Comparison of ENCODE assay signal across 14 cellular contexts in the genomic region with DNA sequence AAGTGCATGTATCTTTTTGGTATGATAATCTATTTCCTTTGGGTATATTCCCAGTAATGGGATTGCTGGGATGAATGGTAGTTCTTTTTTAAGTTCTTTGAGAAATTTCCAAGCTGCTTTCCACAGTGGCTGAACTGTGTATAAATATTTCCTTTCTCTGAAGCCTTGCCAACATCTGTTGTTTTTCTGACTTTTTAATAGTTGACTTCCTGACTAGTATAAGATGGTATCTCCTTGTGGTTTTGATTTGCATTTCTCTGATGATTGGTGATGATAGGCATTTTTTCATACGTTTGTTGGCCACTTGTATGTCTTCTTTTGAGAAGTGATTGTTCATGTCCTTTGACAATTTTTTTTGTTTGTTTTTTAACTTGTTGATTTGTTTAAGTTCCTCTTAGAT.
DNase-seq lines count a peak whose midpoint lies in the region; TF ChIP-seq lines count a peak whose summit lies in the region.
"Had no signal": no experiment of that assay in that cellular context is flagged by ENCODE, and none has a peak within 500 bp of the region (broad histone marks: within the 10 kb centered on the region; RNA-seq: fewer than 3 reads in every experiment).

No MANE protein-coding gene starts in this region.

- H4K20me1 ChIP-seq in MM.1S (ENCODE audit: insufficient read depth, low read length), result no peaks in the 10 kb centered on the region

- H3K4me1 ChIP-seq in MM.1S (ENCODE audit: low read length) (no peaks in the 10 kb centered on the region), ascending aorta (no peaks in the 10 kb centered on the region), adrenal gland (replicated peaks in 1 of 2) (no peaks in the 10 kb centered on the region)
- H3K4me1 ChIP-seq: HAP-1 had no signal

- 18 to 27% (median 24%) methylated on average over 1 of the region's 1 CpG for WGBS in adrenal gland, 4 donors

- H3K79me2 ChIP-seq in MM.1S (ENCODE audit: low read length), result no peaks in the 10 kb centered on the region

- no peak for TF ChIP-seq POLR2A in adrenal gland (IDR thresholded peaks at IDR 0.05)

- H3K9ac ChIP-seq in MM.1S (ENCODE audit: low read length), result no peak overlapping the region

- intact Hi-C loops in ascending aorta (cut with DNase I) (no loop called here), adrenal gland (cut with DNase I) (no loop called here)

- H2AFZ ChIP-seq in MM.1S (ENCODE audit: low read length), result no peak overlapping the region

- no peak for TF ChIP-seq CTCF in MM.1S (IDR thresholded peaks at IDR 0.05; ENCODE audit: low read length)
- no peak for TF ChIP-seq CTCF in astrocyte of the cerebellum (IDR thresholded peaks at IDR 0.05; ENCODE audit: low read depth, low read length, missing control alignments)
- no peak for TF ChIP-seq CTCF in ascending aorta (IDR thresholded peaks at IDR 0.05)
- TF ChIP-seq CTCF in adrenal gland (IDR thresholded peaks at IDR 0.05), result no peak

- H3K27ac ChIP-seq in MM.1S (ENCODE audit: low read length), result peak overlapping the region; percentile 29; the same call in 1 of the 2 replicates
- no peak overlapping the region for H3K27ac ChIP-seq in ascending aorta
- H3K27ac ChIP-seq in adrenal gland, result no peak overlapping the region

- H3K36me3 ChIP-seq in MM.1S (replicated peaks; ENCODE audit: insufficient read depth, low read length) (no peaks in the 10 kb centered on the region), ascending aorta (no peaks in the 10 kb centered on the region), adrenal gland (replicated peaks in 1 of 2) (no peaks in the 10 kb centered on the region)
- H3K36me3 ChIP-seq: HAP-1 had no signal

- H3K4me2 ChIP-seq in MM.1S (ENCODE audit: low read depth, low read length), result no peak overlapping the region

- H3K9me3 ChIP-seq in MM.1S (replicated peaks; ENCODE audit: insufficient read depth, low read length) (no peaks in the 10 kb centered on the region), ascending aorta (no peaks in the 10 kb centered on the region), adrenal gland (replicated peaks in 1 of 3) (no peaks in the 10 kb centered on the region)
- H3K9me3 ChIP-seq: HAP-1 had no signal

- no peaks in the 10 kb centered on the region for H3F3A ChIP-seq in MM.1S (ENCODE audit: insufficient read depth, low read length)

- in situ Hi-C loops in astrocyte of the cerebellum (cut with HindIII; ENCODE audit: low sequenced_read_pairs), result no loop called here

- peak; percentile 63 for DNase-seq in HT1080 (ENCODE audit: low read depth)
- DNase-seq in MM.1S, result peak; percentile 59
- DNase-seq in astrocyte of the cerebellum (ENCODE audit: low read depth), result peak; percentile 47
- DNase-seq in non-pigmented ciliary epithelial cell (ENCODE audit: low read depth), result peak; percentile 1
- DNase-seq in ascending aorta (ENCODE audit: low spot score in 2 of 2), result no peak
- DNase-seq in adrenal gland, result no peak
- DNase-seq in AG20443 (ENCODE audit: low spot score), result no peak
- DNase-seq: NCI-H1417, NCI-H2081, NCI-H226, NCI-H526, T-helper 17 cell had no signal

- no peaks in the 10 kb centered on the region for H3K9me2 ChIP-seq in MM.1S (replicated peaks; ENCODE audit: insufficient read depth, low read length)

- no peak overlapping the region for H3K4me3 ChIP-seq in MM.1S (ENCODE audit: low read length)
- H3K4me3 ChIP-seq in astrocyte of the cerebellum (ENCODE audit: low read depth, low read length), result no peak overlapping the region
- H3K4me3 ChIP-seq in ascending aorta, result no peak overlapping the region
- H3K4me3 ChIP-seq in adrenal gland, result no peak overlapping the region
- H3K4me3 ChIP-seq: GM12878, HAP-1 had no signal

- H3K27me3 ChIP-seq in MM.1S (replicated peaks; ENCODE audit: insufficient read depth, low read length) (no peaks in the 10 kb centered on the region), ascending aorta (no peaks in the 10 kb centered on the region), adrenal gland (no peaks in the 10 kb centered on the region)

Comparison
In these comparisons a context has a peak if more than half of its experiments do, and no peak if none do; other contexts are left out.
1. DNase-seq: peak in HT1080 (single experiment), MM.1S (single experiment), astrocyte of the cerebellum (single experiment) and non-pigmented ciliary epithelial cell (single experiment); none in ascending aorta (0 of 2), adrenal gland (0 of 7) and AG20443 (single experiment).